ENCODE assay signal across 26 cellular contexts in the genomic region with DNA sequence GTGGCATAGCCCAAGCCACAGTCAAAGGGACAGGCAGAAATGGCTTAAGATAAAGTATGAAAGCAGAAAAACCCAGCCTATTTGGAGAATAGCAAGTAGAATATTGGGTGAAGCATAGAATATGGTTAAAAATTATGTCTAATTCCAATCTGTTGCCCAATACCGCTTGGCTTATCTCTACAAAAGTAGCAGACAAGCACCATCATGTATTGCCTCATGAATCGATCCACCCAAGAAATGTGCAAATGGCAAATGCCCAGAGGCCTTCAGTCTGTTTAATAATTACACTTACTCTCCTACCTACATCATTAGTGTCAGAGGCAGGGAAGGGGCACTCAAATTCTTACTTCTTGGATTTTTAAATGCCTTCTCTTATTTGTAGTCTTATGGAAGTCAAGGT.
"Had no signal": no experiment of that assay in that cellular context is flagged by ENCODE, and none has a peak within 500 bp of the region (broad histone marks: within the 10 kb centered on the region; RNA-seq: fewer than 3 reads in every experiment).

No MANE protein-coding gene starts in this region.

- H3K9me3 ChIP-seq: adrenal gland, SJCRH30 had no signal

- H3K4me3 ChIP-seq: adrenal gland, cardiac muscle cell, SJCRH30, SK-N-MC had no signal

- H3K27me3 ChIP-seq: adrenal gland, brain microvascular endothelial cell, SJCRH30 had no signal

- H3K4me1 ChIP-seq: adrenal gland had no signal

- H3K36me3 ChIP-seq: adrenal gland, brain microvascular endothelial cell, cardiac muscle cell, SJCRH30, WERI-Rb-1 had no signal

- H3K9ac ChIP-seq: KMS-11 had no signal

- ATAC-seq: activated CD8-positive, alpha-beta T cell treated with anti-CD3 and anti-CD28 coated beads, Interleukin-2, amount 10 ng/mL, durations not matched to agents 7 days and 5 days; activated naive CD4-positive, alpha-beta T cell treated with anti-CD3 and anti-CD28 coated beads, Interleukin-2, amount 50 U/mL, for 72 hours; Panc1 had no signal

- H3K27ac ChIP-seq: adrenal gland, brain microvascular endothelial cell, cardiac muscle cell, KMS-11, SJCRH30, SK-N-MC, WERI-Rb-1 had no signal

- DNase-seq: activated CD4-positive, alpha-beta T cell treated with anti-CD3 and anti-CD28 coated beads, Interleukin-2, amount 10 ng/mL, durations not matched to agents 24 days and 14 days; activated CD4-positive, alpha-beta T cell treated with anti-CD3 and anti-CD28 coated beads, Interleukin-2, amount 50 U/mL, for 4 hours; activated CD4-positive, CD25-positive, alpha-beta regulatory T cell; activated CD8-positive, alpha-beta T cell treated with anti-CD3 and anti-CD28 coated beads, Interleukin-2, amount 10 ng/mL, durations not matched to agents 7 days and 5 days; activated gamma-delta T cell treated with Interleukin-2 at 50 U/mL for 16 hours; activated naive CD4-positive, alpha-beta T cell treated with anti-CD3 and anti-CD28 coated beads for 36 hours; activated T-cell treated with anti-CD3 and anti-CD28 coated beads, Interleukin-2, amount 50 U/mL, for 24 hours; adrenal gland; anterior cingulate cortex; brain microvascular endothelial cell; MM.1S; MV-4-11; NCI-H1092; NCI-H1436 treated with DMSO at 0.1 percent for 48 hours; NCI-H1694 treated with DMSO at 0.1 percent for 48 hours; NCI-H2029; NCI-H345; NCI-H524 treated with DMSO at 0.1 percent for 48 hours; SHP77; SJCRH30; WERI-Rb-1 had no signal
